In the genomic region with DNA sequence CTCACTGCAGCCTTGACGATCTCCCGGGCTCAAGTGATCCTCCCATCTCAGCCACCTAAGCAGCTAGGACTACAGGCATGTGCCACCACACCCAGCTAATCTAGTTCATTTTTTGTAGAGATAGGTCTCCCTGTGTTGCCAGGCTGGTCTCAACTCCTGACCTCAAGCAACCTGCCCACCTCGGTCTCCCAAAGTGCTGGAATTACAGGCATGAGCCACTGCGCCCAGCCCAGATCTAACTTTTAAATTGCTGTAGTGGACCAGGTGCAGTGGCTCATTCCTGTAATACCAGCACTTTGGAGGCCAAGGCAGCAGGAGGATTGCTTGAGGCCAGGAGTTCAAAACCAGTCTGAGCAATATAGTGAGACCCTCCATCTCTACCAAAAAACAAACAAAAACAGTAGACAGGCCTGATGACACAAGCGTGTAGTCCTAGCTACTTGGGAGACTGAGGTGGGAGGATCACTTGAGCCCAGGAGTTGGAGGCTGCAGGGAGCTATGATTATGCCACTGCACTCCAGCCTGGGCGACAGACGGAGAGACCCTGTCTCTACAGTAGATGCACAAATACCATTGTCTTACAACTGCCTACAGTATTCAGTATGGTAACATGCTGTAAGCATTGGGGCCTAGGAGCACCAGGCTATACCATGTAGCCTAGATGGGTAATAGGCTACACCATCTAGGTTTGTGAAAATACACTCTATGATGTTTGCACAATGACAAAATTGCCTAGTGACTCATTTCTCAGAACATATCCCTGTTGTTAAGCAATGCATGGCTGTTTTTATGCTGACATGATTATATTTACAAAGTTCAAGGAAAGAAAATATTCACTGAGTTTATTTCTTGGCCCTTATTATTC, we compare ENCODE assay signal across 10 cellular contexts. TPM values are rescaled to one million over a fixed set of nuclear protein-coding genes. Genes with fewer than 3 reads are reported as not detected.
DNase-seq lines count a peak whose midpoint lies in the region; ATAC-seq, FAIRE-seq and TF ChIP-seq lines count a peak whose summit lies in the region.
"Had no signal": no experiment of that assay in that cellular context is flagged by ENCODE, and none has a peak within 500 bp of the region (broad histone marks: within the 10 kb centered on the region; RNA-seq: fewer than 3 reads in every experiment).

No MANE protein-coding gene starts in this region.

- TF ChIP-seq CTCF in K562 (IDR thresholded peaks at IDR 0.05 in 2 of 3, conservative IDR thresholded peaks at IDR 0.05 in 1 of 3; ENCODE audit: insufficient read depth in 2 of 3, low read depth in 1 of 3, low read length in 3 of 3) (no peak), mucosa of descending colon (IDR thresholded peaks at IDR 0.05) (no peak), psoas muscle (IDR thresholded peaks at IDR 0.05) (no peak), progenitor cell of endocrine pancreas (IDR thresholded peaks at IDR 0.05; ENCODE audit: unreplicated experiment) (no peak), brain microvascular endothelial cell (IDR thresholded peaks at IDR 0.05; ENCODE audit: low read depth, low read length, missing control alignments) (no peak)

- no peak overlapping the region for H2AFZ ChIP-seq in K562 (ENCODE audit: low read depth, low read length)

- H3K4me2 ChIP-seq in K562 (ENCODE audit: insufficient read depth, low read length): no peak overlapping the region

- no peaks in the 10 kb centered on the region for H3K27me3 ChIP-seq in K562 (ENCODE audit: control insufficient read depth in 2 of 2, insufficient read depth in 2 of 2, low read length in 2 of 2)
- H3K27me3 ChIP-seq in psoas muscle (ENCODE audit: insufficient read depth in 3 of 3, low read length in 2 of 3): no peaks in the 10 kb centered on the region
- H3K27me3 ChIP-seq in brain microvascular endothelial cell (replicated peaks): no peaks in the 10 kb centered on the region

- no peaks in the 10 kb centered on the region for H3K79me2 ChIP-seq in K562 (ENCODE audit: control insufficient read depth, insufficient read depth, low read length)

- peaks cover 15% of the 10 kb centered on the region for H3K4me1 Mint-ChIP-seq in progenitor cell of endocrine pancreas (ENCODE audit: low read depth)

- TF ChIP-seq EP300 in K562 (IDR thresholded peaks at IDR 0.05; ENCODE audit: low read length): no peak

- peaks cover 24 to 34% of the 10 kb centered on the region in 2 experiments for H3K4me1 ChIP-seq in K562 (replicated peaks in 1 of 2; ENCODE audit: control insufficient read depth in 2 of 2, insufficient read depth in 2 of 2, low read length in 2 of 2)
- peaks cover 26% of the 10 kb centered on the region for H3K4me1 ChIP-seq in mucosa of descending colon (ENCODE audit: low read depth)
- no peaks in the 10 kb centered on the region for H3K4me1 ChIP-seq in psoas muscle

- H3K27me3 Mint-ChIP-seq in progenitor cell of endocrine pancreas: peaks cover 18% of the 10 kb centered on the region

- no peak for TF ChIP-seq POLR2A in K562 (conservative IDR thresholded peaks at IDR 0.05)

- in situ Hi-C loops in K562 (cut with MboI) (no loop called here), brain microvascular endothelial cell (cut with HindIII; ENCODE audit: low pct_ligation_motif_present, low sequenced_read_pairs) (no loop called here)

- no peaks in the 10 kb centered on the region for H3K36me3 ChIP-seq in K562 (ENCODE audit: control insufficient read depth, insufficient read depth, low read length)
- no peaks in the 10 kb centered on the region for H3K36me3 ChIP-seq in mucosa of descending colon (ENCODE audit: low read depth)
- H3K36me3 ChIP-seq in psoas muscle (ENCODE audit: insufficient read depth in 1 of 2, low read depth in 1 of 2): no peaks in the 10 kb centered on the region
- H3K36me3 ChIP-seq in brain microvascular endothelial cell (replicated peaks): no peaks in the 10 kb centered on the region

- H3K36me3 Mint-ChIP-seq in progenitor cell of endocrine pancreas (ENCODE audit: insufficient read depth): no peaks in the 10 kb centered on the region

- no peaks in the 10 kb centered on the region for H3K9me1 ChIP-seq in K562 (ENCODE audit: control insufficient read depth, insufficient read depth, low read length)

- CTCF ChIA-PET in K562 (lab: Yijun Ruan, JAX; ENCODE audit: low intra/inter-chr PET ratio): no interaction called here

- peak; percentile 47 for DNase-seq in EL
- DNase-seq in NCI-H226: peak; percentile 20
- no peak for DNase-seq in K562 (ENCODE audit: extremely low read depth in 1 of 4, low spot score in 3 of 4)
- DNase-seq in mucosa of descending colon: peak in 1 of 3 donors; percentile 52
- no peak for DNase-seq in RCC 7860 (ENCODE audit: low spot score)
- no peak for DNase-seq in psoas muscle
- DNase-seq in progenitor cell of endocrine pancreas (ENCODE audit: low spot score, unreplicated experiment): no peak
- no peak for DNase-seq in brain microvascular endothelial cell
- DNase-seq: NCI-H82 had no signal

- intact Hi-C loops in K562 (cut with micrococcal nuclease): no loop called here
- intact Hi-C loops in mucosa of descending colon (cut with DNase I, micrococcal nuclease): no loop called here
- intact Hi-C loops in psoas muscle (cut with DNase I): no loop called here

- H4K20me1 ChIP-seq in K562 (replicated peaks; ENCODE audit: control insufficient read depth, insufficient read depth, low read length): no peaks in the 10 kb centered on the region

- POLR2A ChIA-PET in K562 (lab: Yijun Ruan, JAX): interaction anchor here (0.6 to 0.7 kb wide), 3 partner anchors 13 to 807 kb away, joined by 3 read pairs; no protein-coding TSS in a partner anchor

- 54% methylated on average over 5 of the region's 7 CpGs for WGBS in K562 (ENCODE audit: insufficient coverage, low coverage, missing lambda C conversion rate)
- WGBS in psoas muscle, 3 donors: 80 to 83% (median 82%) methylated on average over 7 of the region's 7 CpGs

- H3K9me3 ChIP-seq in K562 (replicated peaks; ENCODE audit: control insufficient read depth, insufficient read depth, low read depth, low read length): no peaks in the 10 kb centered on the region
- H3K9me3 ChIP-seq in mucosa of descending colon: no peaks in the 10 kb centered on the region
- H3K9me3 ChIP-seq in psoas muscle: no peaks in the 10 kb centered on the region

- no peak for FAIRE-seq in K562 (lab: Jason Lieb, UNC)
- FAIRE-seq in RCC 7860 (lab: Jason Lieb, UNC): no peak

- no peak overlapping the region for H3K4me3 Mint-ChIP-seq in progenitor cell of endocrine pancreas (ENCODE audit: low read depth)

- no peak for ATAC-seq in K562
- peak; percentile 80 for ATAC-seq in mucosa of descending colon
- no peak for ATAC-seq in psoas muscle

- no peak for TF ChIP-seq RAD21 in K562 (CRISPR knock-in tag; conservative IDR thresholded peaks at IDR 0.05 in 1 of 2, IDR thresholded peaks at IDR 0.05 in 1 of 2)

- H3K27ac Mint-ChIP-seq in progenitor cell of endocrine pancreas: no peak overlapping the region

- no peak overlapping the region for H3K27ac ChIP-seq in K562 (ENCODE audit: extremely low read depth, low read depth, low read length)
- H3K27ac ChIP-seq in psoas muscle: no peak overlapping the region
- H3K27ac ChIP-seq in brain microvascular endothelial cell: no peak overlapping the region
- H3K27ac ChIP-seq: epithelial cell of prostate had no signal

- H3K9me3 Mint-ChIP-seq in progenitor cell of endocrine pancreas (ENCODE audit: low read depth): no peaks in the 10 kb centered on the region

- H3K4me3 ChIP-seq in K562 (no peak overlapping the region), mucosa of descending colon (no peak overlapping the region), psoas muscle (no peak overlapping the region), brain microvascular endothelial cell (ENCODE audit: low read depth, low read length) (no peak overlapping the region)

- no TSS peak for BruUV-seq in K562 (replicated peaks; lab: Mats Ljungman, UMichigan)

- no peak overlapping the region for H3K9ac ChIP-seq in K562 (ENCODE audit: insufficient read depth in 1 of 2, low read depth in 2 of 2, low read length in 2 of 2)

RNA-seq across cellular contexts. Expression of gene SIT1, which starts 1.5 kb away (rescaled TPM):
- not detected in 2 replicates for total RNA-seq in K562 (2011; cell fraction: chromatin; rRNA removed; ENCODE audit: low replicate concordance)
- total RNA-seq in K562 (2011; cell fraction: nucleolus; rRNA removed): not detected in 2 replicates
- not detected in 2 replicates for total RNA-seq in K562 (2011; cell fraction: nucleoplasm; rRNA removed)
- total RNA-seq in K562 (2014; rRNA removed) (not detected in 2 replicates), K562 (2014; rRNA removed; fragmentation: Illumina TruSeq; extraction: Trizol) (not detected in 2 replicates), K562 (2015; rRNA removed; fragmentation: Illumina TruSeq; extraction: Trizol) (not detected in 2 replicates), K562 (2021) (0.16 TPM in 1 of 2 replicates, not detected in the other), mucosa of descending colon (1 to 10 TPM; 1.2 to 3.3 (median 1.9) TPM), psoas muscle (under 1 TPM; 0.23 to 0.34 (median 0.28) TPM), progenitor cell of endocrine pancreas (not detected in 2 replicates)
- polyA plus RNA-seq in K562 (2011; rRNA removed) (not detected in 2 replicates), K562 (2014; fragmentation: Illumina TruSeq; extraction: Trizol) (not detected in 2 replicates), K562 (2014; fragmentation: Nextera tagmentation; extraction: Ambion mirVana) (not detected), K562 (2014; rRNA removed) (0.13 TPM in 1 of 2 replicates, not detected in the other), psoas muscle (under 1 TPM in 2 of 3 donors, not detected in 1; 0.08 to 0.10 TPM)
- not detected in 2 replicates for polyA plus RNA-seq in K562 (2011; cell fraction: cytosol; rRNA removed)
- polyA plus RNA-seq in K562 (2011; cell fraction: nucleus; rRNA removed): 0.14 TPM in 1 of 2 replicates, not detected in the other
- 0.11 TPM in 1 of 2 replicates, not detected in the other for polyA plus RNA-seq in K562 (2012)
- not detected in 2 replicates for polyA minus RNA-seq in K562 (2011; rRNA and poly(A)+ RNA removed)
- polyA minus RNA-seq in K562 (2011; cell fraction: cytosol; rRNA and poly(A)+ RNA removed): not detected in 2 replicates
- polyA minus RNA-seq in K562 (2011; cell fraction: nucleus; rRNA and poly(A)+ RNA removed): not detected in 2 replicates

RNA-seq across cellular contexts. Expression of gene RMRP, which starts 5.6 kb away (rescaled TPM):
- total RNA-seq in K562 (2011; cell fraction: chromatin; rRNA removed; ENCODE audit: low replicate concordance): 2,409 and 13,688 TPM in 2 replicates
- 206,583 and 250,153 TPM in 2 replicates for total RNA-seq in K562 (2011; cell fraction: nucleolus; rRNA removed)
- 28,297 and 120,670 TPM in 2 replicates for total RNA-seq in K562 (2011; cell fraction: nucleoplasm; rRNA removed)
- 32,097 and 89,974 TPM in 2 replicates for total RNA-seq in K562 (2014; rRNA removed)
- 175 and 799 TPM in 2 replicates for total RNA-seq in K562 (2014; rRNA removed; fragmentation: Illumina TruSeq; extraction: Trizol)
- total RNA-seq in K562 (2015; rRNA removed; fragmentation: Illumina TruSeq; extraction: Trizol): 29,003 and 31,020 TPM in 2 replicates
- 25,789 and 26,070 TPM in 2 replicates for total RNA-seq in K562 (2021)
- polyA plus RNA-seq in K562 (2011; rRNA removed): 30.6 and 75.7 TPM in 2 replicates
- 259 and 413 TPM in 2 replicates for polyA plus RNA-seq in K562 (2011; cell fraction: cytosol; rRNA removed)
- 1,135 and 1,314 TPM in 2 replicates for polyA plus RNA-seq in K562 (2011; cell fraction: nucleus; rRNA removed)
- 26.0 and 33.8 TPM in 2 replicates for polyA plus RNA-seq in K562 (2012)
- not detected in 2 replicates for polyA plus RNA-seq in K562 (2014; fragmentation: Illumina TruSeq; extraction: Trizol)
- polyA plus RNA-seq in K562 (2014; fragmentation: Nextera tagmentation; extraction: Ambion mirVana): not detected
- polyA plus RNA-seq in K562 (2014; rRNA removed): 968 and 2,315 TPM in 2 replicates
- 12,492 and 15,730 TPM in 2 replicates for polyA minus RNA-seq in K562 (2011; rRNA and poly(A)+ RNA removed)
- 24,287 and 37,114 TPM in 2 replicates for polyA minus RNA-seq in K562 (2011; cell fraction: cytosol; rRNA and poly(A)+ RNA removed)
- polyA minus RNA-seq in K562 (2011; cell fraction: nucleus; rRNA and poly(A)+ RNA removed): 96,449 and 361,724 TPM in 2 replicates
- total RNA-seq in mucosa of descending colon: over 10,000 TPM in 2 of 3 donors, 1,000 to 10,000 TPM in 1; 9,213 to 30,268 (median 19,463) TPM
- over 10,000 TPM in 1 of 4 donors, 1,000 to 10,000 TPM in 3; 3,787 to 10,280 (median 6,744) TPM for total RNA-seq in psoas muscle
- 10 to 100 TPM in 1 of 3 donors, not detected in 2; 26.8 TPM for polyA plus RNA-seq in psoas muscle
- total RNA-seq in progenitor cell of endocrine pancreas: 15,251 and 16,487 TPM in 2 replicates

RNA-seq across cellular contexts. Expression of gene CCDC107, which starts 5.9 kb away (rescaled TPM):
- 5.7 and 12.2 TPM in 2 replicates for total RNA-seq in K562 (2011; cell fraction: chromatin; rRNA removed; ENCODE audit: low replicate concordance)
- total RNA-seq in K562 (2011; cell fraction: nucleolus; rRNA removed): 13.5 and 13.7 TPM in 2 replicates
- 9.7 and 11.8 TPM in 2 replicates for total RNA-seq in K562 (2011; cell fraction: nucleoplasm; rRNA removed)
- total RNA-seq in K562 (2014; rRNA removed) (8.1 and 10.8 TPM in 2 replicates), K562 (2014; rRNA removed; fragmentation: Illumina TruSeq; extraction: Trizol) (3.5 and 4.2 TPM in 2 replicates), K562 (2015; rRNA removed; fragmentation: Illumina TruSeq; extraction: Trizol) (6.0 and 6.1 TPM in 2 replicates), K562 (2021) (7.0 and 9.7 TPM in 2 replicates), mucosa of descending colon (10 to 100 TPM; 25.2 to 55.8 (median 35.8) TPM), psoas muscle (10 to 100 TPM; 15.4 to 39.4 (median 27.5) TPM), progenitor cell of endocrine pancreas (17.2 and 18.8 TPM in 2 replicates)
- polyA plus RNA-seq in K562 (2011; rRNA removed) (6.6 and 7.7 TPM in 2 replicates), K562 (2014; fragmentation: Illumina TruSeq; extraction: Trizol) (4.7 and 5.1 TPM in 2 replicates), K562 (2014; fragmentation: Nextera tagmentation; extraction: Ambion mirVana) (under 1 TPM in 1 of 2 experiments, not detected in 1; 0.35 TPM), K562 (2014; rRNA removed) (9.9 and 11.3 TPM in 2 replicates), psoas muscle (10 to 100 TPM; 21.5 to 49.4 (median 36.3) TPM)
- polyA plus RNA-seq in K562 (2011; cell fraction: cytosol; rRNA removed): 7.4 and 13.4 TPM in 2 replicates
- polyA plus RNA-seq in K562 (2011; cell fraction: nucleus; rRNA removed): 9.8 and 11.3 TPM in 2 replicates
- polyA plus RNA-seq in K562 (2012): 6.8 and 9.9 TPM in 2 replicates
- 2.0 and 3.0 TPM in 2 replicates for polyA minus RNA-seq in K562 (2011; rRNA and poly(A)+ RNA removed)
- polyA minus RNA-seq in K562 (2011; cell fraction: cytosol; rRNA and poly(A)+ RNA removed): 2.2 and 4.6 TPM in 2 replicates
- polyA minus RNA-seq in K562 (2011; cell fraction: nucleus; rRNA and poly(A)+ RNA removed): 4.2 and 5.2 TPM in 2 replicates

RNA-seq across cellular contexts. Expression of gene ARHGEF39, which starts 12.8 kb away (rescaled TPM):
- total RNA-seq in K562 (2011; cell fraction: chromatin; rRNA removed; ENCODE audit: low replicate concordance): 35.7 and 63.9 TPM in 2 replicates
- 41.4 and 45.8 TPM in 2 replicates for total RNA-seq in K562 (2011; cell fraction: nucleolus; rRNA removed)
- 37.0 and 37.6 TPM in 2 replicates for total RNA-seq in K562 (2011; cell fraction: nucleoplasm; rRNA removed)
- 7.6 and 7.7 TPM in 2 replicates for total RNA-seq in K562 (2014; rRNA removed)
- total RNA-seq in K562 (2014; rRNA removed; fragmentation: Illumina TruSeq; extraction: Trizol): 10.0 and 12.0 TPM in 2 replicates
- total RNA-seq in K562 (2015; rRNA removed; fragmentation: Illumina TruSeq; extraction: Trizol): 12.7 and 12.9 TPM in 2 replicates
- 15.1 and 16.1 TPM in 2 replicates for total RNA-seq in K562 (2021)
- polyA plus RNA-seq in K562 (2011; rRNA removed): 20.7 and 20.8 TPM in 2 replicates
- 16.1 and 21.4 TPM in 2 replicates for polyA plus RNA-seq in K562 (2011; cell fraction: cytosol; rRNA removed)
- 50.2 and 64.3 TPM in 2 replicates for polyA plus RNA-seq in K562 (2011; cell fraction: nucleus; rRNA removed)
- 9.6 and 15.8 TPM in 2 replicates for polyA plus RNA-seq in K562 (2012)
- 19.6 and 21.7 TPM in 2 replicates for polyA plus RNA-seq in K562 (2014; fragmentation: Illumina TruSeq; extraction: Trizol)
- polyA plus RNA-seq in K562 (2014; fragmentation: Nextera tagmentation; extraction: Ambion mirVana): 1 to 10 TPM; 2.8 to 5.5 TPM
- 17.2 and 21.7 TPM in 2 replicates for polyA plus RNA-seq in K562 (2014; rRNA removed)
- polyA minus RNA-seq in K562 (2011; rRNA and poly(A)+ RNA removed): 11.9 and 12.1 TPM in 2 replicates
- polyA minus RNA-seq in K562 (2011; cell fraction: cytosol; rRNA and poly(A)+ RNA removed): 10.7 and 12.1 TPM in 2 replicates
- 16.8 and 19.7 TPM in 2 replicates for polyA minus RNA-seq in K562 (2011; cell fraction: nucleus; rRNA and poly(A)+ RNA removed)
- total RNA-seq in mucosa of descending colon: 10 to 100 TPM in 1 of 3 donors, 1 to 10 TPM in 2; 2.6 to 10.3 (median 6.4) TPM
- under 1 TPM in 3 of 4 donors, not detected in 1; 0.07 to 0.21 (median 0.10) TPM for total RNA-seq in psoas muscle
- polyA plus RNA-seq in psoas muscle: under 1 TPM; 0.20 to 0.79 (median 0.29) TPM
- 9.1 and 10.4 TPM in 2 replicates for total RNA-seq in progenitor cell of endocrine pancreas

RNA-seq across cellular contexts. Expression of gene CA9, which starts 21.5 kb away (rescaled TPM):
- total RNA-seq in K562 (2011; cell fraction: chromatin; rRNA removed; ENCODE audit: low replicate concordance): 3.0 and 11.1 TPM in 2 replicates
- total RNA-seq in K562 (2011; cell fraction: nucleolus; rRNA removed): 11.6 and 14.5 TPM in 2 replicates
- 8.3 and 12.4 TPM in 2 replicates for total RNA-seq in K562 (2011; cell fraction: nucleoplasm; rRNA removed)
- 0.36 and 0.45 TPM in 2 replicates for total RNA-seq in K562 (2014; rRNA removed)
- not detected in 2 replicates for total RNA-seq in K562 (2014; rRNA removed; fragmentation: Illumina TruSeq; extraction: Trizol)
- not detected in 2 replicates for total RNA-seq in K562 (2015; rRNA removed; fragmentation: Illumina TruSeq; extraction: Trizol)
- total RNA-seq in K562 (2021): 0.63 and 0.73 TPM in 2 replicates
- polyA plus RNA-seq in K562 (2011; rRNA removed): 10.6 and 13.0 TPM in 2 replicates
- 9.3 and 13.2 TPM in 2 replicates for polyA plus RNA-seq in K562 (2011; cell fraction: cytosol; rRNA removed)
- polyA plus RNA-seq in K562 (2011; cell fraction: nucleus; rRNA removed): 9.5 and 15.2 TPM in 2 replicates
- polyA plus RNA-seq in K562 (2012): 2.4 and 2.7 TPM in 2 replicates
- 0.15 and 0.24 TPM in 2 replicates for polyA plus RNA-seq in K562 (2014; fragmentation: Illumina TruSeq; extraction: Trizol)
- polyA plus RNA-seq in K562 (2014; fragmentation: Nextera tagmentation; extraction: Ambion mirVana): not detected
- 0.60 TPM in 1 of 2 replicates, not detected in the other for polyA plus RNA-seq in K562 (2014; rRNA removed)
- polyA minus RNA-seq in K562 (2011; rRNA and poly(A)+ RNA removed): 1.4 and 1.5 TPM in 2 replicates
- polyA minus RNA-seq in K562 (2011; cell fraction: cytosol; rRNA and poly(A)+ RNA removed): 3.1 and 4.2 TPM in 2 replicates
- polyA minus RNA-seq in K562 (2011; cell fraction: nucleus; rRNA and poly(A)+ RNA removed): 0.78 and 1.2 TPM in 2 replicates
- 1 to 10 TPM in 1 of 3 donors, under 1 TPM in 1, not detected in 1; 0.61 to 1.7 TPM for total RNA-seq in mucosa of descending colon
- not detected for total RNA-seq in psoas muscle
- polyA plus RNA-seq in psoas muscle: under 1 TPM; 0.03 to 0.49 (median 0.05) TPM
- 0.31 and 0.49 TPM in 2 replicates for total RNA-seq in progenitor cell of endocrine pancreas

Comparison
In these comparisons a context has a peak if more than half of its experiments do, and no peak if none do; other contexts are left out.
1. DNase-seq: peak in EL (single experiment) and NCI-H226 (single experiment); none in K562 (0 of 4), RCC 7860 (single experiment), psoas muscle (0 of 2), progenitor cell of endocrine pancreas (single experiment) and brain microvascular endothelial cell (single experiment).